8 cellular contexts compared by ENCODE assay signal in the genomic region with DNA sequence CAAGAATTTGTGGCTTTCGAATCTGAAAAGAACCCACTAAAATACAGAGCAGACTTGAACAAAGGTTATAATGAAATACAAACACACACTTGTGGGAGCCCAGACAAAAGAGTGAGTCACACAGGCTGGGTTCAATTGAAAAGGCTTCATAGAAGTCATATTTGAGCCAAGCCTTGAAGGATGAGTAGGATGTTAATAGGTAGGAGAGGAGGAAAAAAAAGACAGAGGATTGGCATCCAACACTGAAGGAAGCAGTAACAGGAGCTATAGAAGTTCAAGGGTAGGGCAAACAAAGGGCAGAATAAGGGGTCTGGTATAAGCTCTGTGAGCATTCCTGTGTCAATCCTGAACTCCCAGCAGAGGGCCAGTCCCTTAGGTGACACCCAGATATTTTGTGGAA.
A peak's percentile ranks its signal among the peaks of the same experiment; 100 is the strongest.
DNase-seq lines count a peak whose midpoint lies in the region; ATAC-seq and TF ChIP-seq lines count a peak whose summit lies in the region.
"Had no signal": no experiment of that assay in that cellular context is flagged by ENCODE, and none has a peak within 500 bp of the region (broad histone marks: within the 10 kb centered on the region; RNA-seq: fewer than 3 reads in every experiment).

No MANE protein-coding gene starts in this region.

- H3K9me3 ChIP-seq in GM23248 (ENCODE audit: low read depth) = no peaks in the 10 kb centered on the region

- peaks cover 6% of the 10 kb centered on the region in 2 donors for H3K4me1 Mint-ChIP-seq in natural killer cell treated with Interleukin-12 subunit alpha and Interleukin-12 subunit beta and Interleukin-15 and Interleukin-18, amount 100 ng/mL, for 72 hours (ENCODE audit: low read depth in 2 of 2)

- peak overlapping the region; percentile 56 for H3K27ac ChIP-seq in GM23248

- peaks cover 31% of the 10 kb centered on the region for H3K4me1 ChIP-seq in GM23248 (ENCODE audit: insufficient read depth)

- no peaks in the 10 kb centered on the region for H3K36me3 Mint-ChIP-seq in natural killer cell treated with Interleukin-12 subunit alpha and Interleukin-12 subunit beta and Interleukin-15 and Interleukin-18, amount 100 ng/mL, for 72 hours

- in situ Hi-C loops in GM23248 (cut with MboI) = no loop called here

- H3K9ac ChIP-seq in GM23248 = no peak overlapping the region

- H3K79me2 ChIP-seq in GM23248 (ENCODE audit: insufficient read depth) = no peaks in the 10 kb centered on the region; the same call in 1 of the 2 replicates

- no peak for TF ChIP-seq CTCF in omental fat pad (IDR thresholded peaks at IDR 0.05)

- no peaks in the 10 kb centered on the region for H4K20me1 ChIP-seq in GM23248 (ENCODE audit: insufficient read depth)

- no peaks in the 10 kb centered on the region for H3K9me2 ChIP-seq in GM23248 (ENCODE audit: insufficient read depth)

- H3K4me3 Mint-ChIP-seq in natural killer cell treated with Interleukin-12 subunit alpha and Interleukin-12 subunit beta and Interleukin-15 and Interleukin-18, amount 100 ng/mL, for 72 hours = no peak overlapping the region

- ATAC-seq in omental fat pad (ENCODE audit: low FRiP score) (no peak), HG02870 (IDR thresholded peaks at IDR 0.05; ENCODE audit: unreplicated experiment) (no peak)
- no peak for ATAC-seq in natural killer cell treated with Interleukin-12 subunit alpha and Interleukin-12 subunit beta and Interleukin-15 and Interleukin-18, amount 100 ng/mL, for 72 hours

- no peak overlapping the region for H3K27ac Mint-ChIP-seq in natural killer cell treated with Interleukin-12 subunit alpha and Interleukin-12 subunit beta and Interleukin-15 and Interleukin-18, amount 100 ng/mL, for 72 hours

- peaks cover 23% of the 10 kb centered on the region for H3F3A ChIP-seq in GM23248 (ENCODE audit: insufficient read depth)

- no peaks in the 10 kb centered on the region for H3K27me3 ChIP-seq in GM23248 (replicated peaks; ENCODE audit: insufficient read depth)

- no peak overlapping the region for H2AFZ ChIP-seq in GM23248

- H3K4me3 ChIP-seq in GM23248 = no peak overlapping the region

- DNase-seq in GM23248 (peak; percentile 85), NCI-H226 (peak; percentile 73), dermis blood vessel endothelial cell (peak; percentile 74), renal cortical epithelial cell (ENCODE audit: low read depth) (peak; percentile 92), omental fat pad (ENCODE audit: low spot score) (no peak)
- DNase-seq in natural killer cell treated with Interleukin-12 subunit alpha and Interleukin-12 subunit beta and Interleukin-15 and Interleukin-18, amount 100 ng/mL, for 72 hours (ENCODE audit: low spot score) = no peak
- DNase-seq: central memory CD4-positive, alpha-beta T cell had no signal

- H3K4me2 ChIP-seq in GM23248 (ENCODE audit: unreplicated experiment) = peak overlapping the region; percentile 37

- no peaks in the 10 kb centered on the region for H3K36me3 ChIP-seq in GM23248 (ENCODE audit: low read depth)

- 48 to 62% methylated on average over 1 of the region's 1 CpG for WGBS in GM23248 (ENCODE audit: low coverage in 1 of 2, low lambda C conversion rate in 2 of 2, missing lambda C conversion rate in 2 of 2), 2 experiments

- H3K9me3 Mint-ChIP-seq in natural killer cell treated with Interleukin-12 subunit alpha and Interleukin-12 subunit beta and Interleukin-15 and Interleukin-18, amount 100 ng/mL, for 72 hours = no peaks in the 10 kb centered on the region

- H3K27me3 Mint-ChIP-seq in natural killer cell treated with Interleukin-12 subunit alpha and Interleukin-12 subunit beta and Interleukin-15 and Interleukin-18, amount 100 ng/mL, for 72 hours = no peaks in the 10 kb centered on the region

Comparison
In these comparisons a context has a peak if more than half of its experiments do, and no peak if none do; other contexts are left out.
1. DNase-seq: peak in GM23248 (single experiment), NCI-H226 (single experiment), dermis blood vessel endothelial cell (single experiment) and renal cortical epithelial cell (single experiment); none in omental fat pad (single experiment) and natural killer cell treated with Interleukin-12 subunit alpha and Interleukin-12 subunit beta and Interleukin-15 and Interleukin-18, amount 100 ng/mL, for 72 hours (single experiment).